ENCODE assay signal across 1 cellular context in the genomic region with DNA sequence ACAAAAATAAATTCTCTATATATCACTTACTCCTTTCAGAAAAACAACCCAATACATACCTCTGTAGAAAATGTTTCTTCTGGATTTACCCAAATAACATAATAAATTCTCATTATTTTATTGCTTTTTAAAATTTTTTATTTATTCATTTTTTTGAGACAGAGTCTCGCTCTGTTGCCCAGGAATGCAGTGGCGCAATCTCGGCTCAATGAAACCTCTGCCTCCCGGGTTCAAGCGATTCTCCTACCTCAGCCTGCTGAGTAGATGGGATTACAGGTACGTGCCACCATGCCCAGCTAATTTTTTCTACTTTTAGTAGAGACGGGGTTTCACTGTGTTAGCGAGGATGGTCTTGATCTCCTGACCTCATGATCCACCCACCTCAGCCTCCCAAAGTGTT.
TF ChIP-seq lines count a peak whose summit lies in the region.
"Not testable (repeated sequence)": the region's sequence is repeated elsewhere in the genome, so short reads cannot be mapped to it uniquely, and the experiment has no call there.

No MANE protein-coding gene starts in this region.

- TF ChIP-seq EP300 in Ishikawa (IDR thresholded peaks at IDR 0.05; ENCODE audit: borderline replicate concordance) = peak; percentile 18; the same call in 1 of the 2 replicates

- TF ChIP-seq RAD21 in Ishikawa (IDR thresholded peaks at IDR 0.05; ENCODE audit: low read depth) = not testable (repeated sequence)

TF ChIP-seq in Ishikawa, 13 proteins besides CTCF, POLR2A, EP300 and RAD21:
- TF ChIP-seq TEAD4 (IDR thresholded peaks at IDR 0.05) (peak; percentile 89), CEBPB (IDR thresholded peaks at IDR 0.05) (peak; percentile 97), TCF12 (IDR thresholded peaks at IDR 0.05; ENCODE audit: low read depth) (0 out of 2 replicates have a peak, but pooled peaks have one; percentile 28)
TF ChIP-seq in Ishikawa: peak in this region for 3; not testable (repeated sequence) for 10.
